In the genomic region with DNA sequence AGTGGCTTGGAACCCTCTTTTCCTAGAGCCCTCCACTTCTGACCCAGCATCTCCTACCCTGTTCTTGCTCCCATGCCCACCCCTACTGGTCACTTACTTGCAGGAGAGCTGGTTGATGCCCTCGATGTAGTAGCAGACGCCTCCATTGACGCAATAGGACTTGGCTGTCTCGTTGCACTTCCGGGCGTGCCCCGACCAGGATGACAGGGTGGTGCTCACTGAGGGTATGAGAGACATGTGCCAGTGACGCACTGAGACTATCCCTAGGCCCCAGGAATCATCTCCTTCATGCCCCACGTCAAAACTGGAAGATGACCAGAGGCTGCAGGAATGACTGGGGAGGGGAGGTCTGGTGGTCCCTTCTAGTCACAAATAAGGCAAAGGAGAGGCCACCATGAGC, we compare ENCODE assay signal across 25 cellular contexts.
"Had no signal": no experiment of that assay in that cellular context is flagged by ENCODE, and none has a peak within 500 bp of the region (broad histone marks: within the 10 kb centered on the region; RNA-seq: fewer than 3 reads in every experiment).

No MANE protein-coding gene starts in this region.

- H3K9me3 Mint-ChIP-seq: dendritic cell treated with granulocyte-macrophage colony-stimulating factor and Interleukin-4, amounts not matched to agents 40 ng/mL and 50 ng/mL, for 4 days; immature natural killer cell; nephron; stimulated activated effector memory CD8-positive, alpha-beta T cell treated with anti-CD3 and anti-CD28 coated beads, Interleukin-12 subunit alpha, Interleukin-12 subunit beta, amount 100 ng/mL, for 72 hours; type B pancreatic cell had no signal

- H3K36me3 Mint-ChIP-seq: immature natural killer cell; stimulated activated effector memory CD8-positive, alpha-beta T cell treated with anti-CD3 and anti-CD28 coated beads, Interleukin-12 subunit alpha, Interleukin-12 subunit beta, amount 100 ng/mL, for 72 hours; type B pancreatic cell had no signal

- DNase-seq: colonic mucosa; effector CD8-positive, alpha-beta T cell; esophagus squamous epithelium; hypothalamus; immature natural killer cell; islet precursor cell; mesenchymal stem cell; naive thymus-derived CD4-positive, alpha-beta T cell; nucleus accumbens; right cardiac atrium; sigmoid colon; stimulated activated CD4-positive, alpha-beta T cell treated with anti-CD3 and anti-CD28 coated beads, Interleukin-2, amount 100 ng/mL, for 24 hours; stimulated activated CD4-positive, alpha-beta T cell treated with anti-CD3 and anti-CD28 coated beads, Interleukin-4, amount 100 ng/mL, for 24 hours; stimulated activated naive CD4-positive, alpha-beta T cell treated with Interleukin-2 at 50 U/mL for 16 hours; stomach; thyroid gland had no signal

- H3K27ac ChIP-seq: colonic mucosa, esophagus squamous epithelium, psoas muscle, sigmoid colon, stomach, thyroid gland had no signal

- H3K4me1 Mint-ChIP-seq: endodermal cell; nephron; stimulated activated effector memory CD8-positive, alpha-beta T cell treated with anti-CD3 and anti-CD28 coated beads, Interleukin-12 subunit alpha, Interleukin-12 subunit beta, amount 100 ng/mL, for 72 hours had no signal

- H3K4me3 Mint-ChIP-seq: dendritic cell treated with granulocyte-macrophage colony-stimulating factor and Interleukin-4, amounts not matched to agents 40 ng/mL and 50 ng/mL, for 4 days; endodermal cell; immature natural killer cell; mesothelial cell of epicardium; naive thymus-derived CD4-positive, alpha-beta T cell; nephron; stimulated activated effector memory CD8-positive, alpha-beta T cell treated with anti-CD3 and anti-CD28 coated beads, Interleukin-12 subunit alpha, Interleukin-12 subunit beta, amount 100 ng/mL, for 72 hours; type B pancreatic cell had no signal

- H3K27ac Mint-ChIP-seq: dendritic cell treated with granulocyte-macrophage colony-stimulating factor and Interleukin-4, amounts not matched to agents 40 ng/mL and 50 ng/mL, for 4 days; endodermal cell; immature natural killer cell; mesothelial cell of epicardium; naive thymus-derived CD4-positive, alpha-beta T cell; nephron; stimulated activated effector memory CD8-positive, alpha-beta T cell treated with anti-CD3 and anti-CD28 coated beads, Interleukin-12 subunit alpha, Interleukin-12 subunit beta, amount 100 ng/mL, for 72 hours; type B pancreatic cell had no signal

- H3K36me3 ChIP-seq: colonic mucosa, esophagus squamous epithelium, sigmoid colon, stomach, thyroid gland had no signal

- H3K27me3 ChIP-seq: colonic mucosa, esophagus squamous epithelium, sigmoid colon, stomach, thyroid gland had no signal

- H3K4me3 ChIP-seq: colonic mucosa, esophagus squamous epithelium, lung, psoas muscle, sigmoid colon, stomach, thyroid gland had no signal

- ATAC-seq: left lobe of liver; naive thymus-derived CD4-positive, alpha-beta T cell; psoas muscle; right cardiac atrium had no signal

- H3K4me1 ChIP-seq: colonic mucosa, psoas muscle, sigmoid colon had no signal

- H3K9me3 ChIP-seq: colonic mucosa, esophagus squamous epithelium, psoas muscle, sigmoid colon, stomach, thyroid gland had no signal
